In the genomic region with DNA sequence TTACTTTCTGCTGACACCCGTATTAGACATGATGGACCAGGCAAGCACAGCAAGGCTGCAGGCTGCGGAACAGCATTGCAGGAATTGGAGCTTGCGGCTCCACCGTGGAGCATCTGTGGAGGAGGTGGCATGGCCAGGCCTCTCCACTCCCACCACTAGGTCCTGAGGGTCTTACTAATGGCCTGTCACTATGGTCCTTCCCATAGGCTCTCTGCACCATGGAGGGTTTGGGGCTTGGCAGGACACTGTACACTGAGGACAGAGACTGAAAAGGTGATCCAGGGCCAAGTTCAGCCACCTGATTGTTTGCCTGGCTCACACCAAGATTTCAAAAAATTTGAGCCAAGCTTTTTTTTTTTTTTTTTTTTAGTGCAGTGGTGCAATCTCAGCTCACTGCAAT, we compare ENCODE assay signal across 18 cellular contexts. TPM values are rescaled to one million over a fixed set of nuclear protein-coding genes. Genes with fewer than 3 reads are reported as not detected.
A peak's percentile ranks its signal among the peaks of the same experiment; 100 is the strongest.
DNase-seq lines count a peak whose midpoint lies in the region; ATAC-seq and TF ChIP-seq lines count a peak whose summit lies in the region.
"Had no signal": no experiment of that assay in that cellular context is flagged by ENCODE, and none has a peak within 500 bp of the region (broad histone marks: within the 10 kb centered on the region; RNA-seq: fewer than 3 reads in every experiment).

No MANE protein-coding gene starts in this region.

- no peaks in the 10 kb centered on the region for H3F3A ChIP-seq in PC-3 (ENCODE audit: low read length, unreplicated experiment)

- CTCF ChIA-PET in PC-3 (lab: Charles Lee) = no interaction called here

- no peak overlapping the region for H2AFZ ChIP-seq in ACC112 (ENCODE audit: low read length, unreplicated experiment)
- no peak overlapping the region for H2AFZ ChIP-seq in PC-3 (ENCODE audit: low read length)

- H3K4me3 Mint-ChIP-seq in osteocyte (ENCODE audit: unreplicated experiment) (no peak overlapping the region), mesothelial cell of epicardium (no peak overlapping the region)
- H3K4me3 Mint-ChIP-seq: H9 had no signal

- TF ChIP-seq CTCF in PC-3 (conservative IDR thresholded peaks at IDR 0.05; ENCODE audit: low read depth, low read length) = no peak
- TF ChIP-seq CTCF in foreskin keratinocyte (conservative IDR thresholded peaks at IDR 0.05) = no peak
- no peak for TF ChIP-seq CTCF in osteocyte (IDR thresholded peaks at IDR 0.05)
- no peak for TF ChIP-seq CTCF in GM13976 (IDR thresholded peaks at IDR 0.05; ENCODE audit: borderline replicate concordance, control extremely low read depth, extremely low read depth, insufficient read depth, missing control alignments)
- TF ChIP-seq CTCF in mesothelial cell of epicardium (IDR thresholded peaks at IDR 0.05; ENCODE audit: unreplicated experiment) = no peak

- H3K27me3 Mint-ChIP-seq in osteocyte (ENCODE audit: unreplicated experiment) (peaks cover 11% of the 10 kb centered on the region), mesothelial cell of epicardium (ENCODE audit: low read depth) (peaks cover 39% of the 10 kb centered on the region)

- H3K27ac Mint-ChIP-seq in osteocyte (ENCODE audit: unreplicated experiment) (peak overlapping the region; percentile 52), mesothelial cell of epicardium (no peak overlapping the region)
- H3K27ac Mint-ChIP-seq: H9 had no signal

- DNase-seq in PC-3 = no peak
- no peak for DNase-seq in foreskin keratinocyte
- DNase-seq in osteocyte (ENCODE audit: extremely low spot score, unreplicated experiment) = peak; percentile 40
- no peak for DNase-seq in GM13976 (ENCODE audit: low spot score)
- DNase-seq in mesothelial cell of epicardium (ENCODE audit: low spot score in 2 of 2, unreplicated experiment in 2 of 2) = no peak
- DNase-seq: AML-193; DMS79 treated with DMSO at 0.1 percent for 48 hours; H9; KBM-7; NCI-H1105 treated with DMSO at 0.1 percent for 48 hours; NCI-H1694; NCI-H2081 treated with DMSO at 0.1 percent for 48 hours; NCI-H510A; NCI-H748 treated with DMSO at 0.1 percent for 48 hours; NK-92 treated with Interleukin-12 subunit alpha and Interleukin-12 subunit beta, amount 100 ng/mL, for 24 hours had no signal

- H3K9me3 ChIP-seq in PC-3 (ENCODE audit: low read length) = no peaks in the 10 kb centered on the region

- no peaks in the 10 kb centered on the region for H3K9me2 ChIP-seq in PC-3 (replicated peaks; ENCODE audit: low read length)

- no peak overlapping the region for H3K9ac ChIP-seq in PC-3 (ENCODE audit: low read length)

- peaks cover 28% of the 10 kb centered on the region for H3K4me1 Mint-ChIP-seq in osteocyte (ENCODE audit: unreplicated experiment)
- peaks cover 3% of the 10 kb centered on the region for H3K4me1 Mint-ChIP-seq in mesothelial cell of epicardium
- H3K4me1 Mint-ChIP-seq: H9 had no signal

- intact Hi-C loops in PC-3 (cut with micrococcal nuclease) = no loop called here

- H3K4me3 ChIP-seq in ACC112 (ENCODE audit: low read depth, low read length) (no peak overlapping the region), PC-3 (ENCODE audit: low read length) (no peak overlapping the region)

- in situ Hi-C loops in GM13976 (cut with MboI; ENCODE audit: low sequenced_read_pairs, unreplicated experiment) = no loop called here

- peaks cover 43% of the 10 kb centered on the region for H3K4me1 ChIP-seq in ACC112 (ENCODE audit: control insufficient read depth, insufficient read depth, low read length, unreplicated experiment)
- peaks cover 20% of the 10 kb centered on the region for H3K4me1 ChIP-seq in PC-3 (ENCODE audit: insufficient read depth, low read length)
- peaks cover 38% of the 10 kb centered on the region for H3K4me1 ChIP-seq in foreskin keratinocyte

- H3K9me3 Mint-ChIP-seq in osteocyte (ENCODE audit: unreplicated experiment) (no peaks in the 10 kb centered on the region), mesothelial cell of epicardium (no peaks in the 10 kb centered on the region)

- BruUV-seq in PC-3 (replicated peaks; lab: Mats Ljungman, UMichigan) = no TSS peak

- H3K36me3 Mint-ChIP-seq in osteocyte (ENCODE audit: unreplicated experiment) = no peaks in the 10 kb centered on the region
- no peaks in the 10 kb centered on the region for H3K36me3 Mint-ChIP-seq in mesothelial cell of epicardium

- H4K20me1 ChIP-seq in PC-3 (ENCODE audit: low read length) = no peaks in the 10 kb centered on the region

- POLR2A ChIA-PET in PC-3 (lab: Charles Lee; ENCODE audit: unreplicated experiment) = no interaction called here

- H3K27ac ChIP-seq in ACC112 (ENCODE audit: low read depth, low read length) = peak overlapping the region; percentile 88; the same call in 1 of the 2 replicates
- H3K27ac ChIP-seq in PC-3 (ENCODE audit: low read length) = peak overlapping the region; percentile 80
- peak overlapping the region; percentile 94 for H3K27ac ChIP-seq in foreskin keratinocyte
- H3K27ac ChIP-seq: C4-2B had no signal

- no peaks in the 10 kb centered on the region for H3K27me3 ChIP-seq in ACC112 (ENCODE audit: insufficient read depth, low read length)
- no peaks in the 10 kb centered on the region for H3K27me3 ChIP-seq in PC-3 (ENCODE audit: low read length)
- H3K27me3 ChIP-seq in foreskin keratinocyte = no peaks in the 10 kb centered on the region

- H3K4me2 ChIP-seq in PC-3 (ENCODE audit: low read length) = no peak overlapping the region

- H3K36me3 ChIP-seq in ACC112 (ENCODE audit: insufficient read depth, low read length) (no peaks in the 10 kb centered on the region), PC-3 (ENCODE audit: low read depth, low read length) (no peaks in the 10 kb centered on the region)

- ATAC-seq in PC-3 = no peak
- ATAC-seq in foreskin keratinocyte = no peak
- no peak for ATAC-seq in HG02642 (IDR thresholded peaks at IDR 0.05; ENCODE audit: poor library complexity, unreplicated experiment)

- H3K79me2 ChIP-seq in ACC112 (ENCODE audit: control insufficient read depth, insufficient read depth, low read length, unreplicated experiment) (no peaks in the 10 kb centered on the region), PC-3 (ENCODE audit: low read length) (no peaks in the 10 kb centered on the region)

RNA-seq across cellular contexts. Expression of gene ZBTB43, which starts 14.3 kb away (rescaled TPM):
- 5.9 and 36.1 TPM in 2 replicates for total RNA-seq in PC-3 (2014; rRNA removed)
- 7.9 and 10.5 TPM in 2 replicates for total RNA-seq in foreskin keratinocyte
- 1.6 and 3.0 TPM in 2 replicates for polyA plus RNA-seq in foreskin keratinocyte
- 17.1 and 20.3 TPM in 2 replicates for total RNA-seq in osteocyte
- total RNA-seq in mesothelial cell of epicardium = 20.1 to 21.4 TPM (median 21.4 TPM) in 3 replicates
